11 cellular contexts compared by ENCODE assay signal in the genomic region with DNA sequence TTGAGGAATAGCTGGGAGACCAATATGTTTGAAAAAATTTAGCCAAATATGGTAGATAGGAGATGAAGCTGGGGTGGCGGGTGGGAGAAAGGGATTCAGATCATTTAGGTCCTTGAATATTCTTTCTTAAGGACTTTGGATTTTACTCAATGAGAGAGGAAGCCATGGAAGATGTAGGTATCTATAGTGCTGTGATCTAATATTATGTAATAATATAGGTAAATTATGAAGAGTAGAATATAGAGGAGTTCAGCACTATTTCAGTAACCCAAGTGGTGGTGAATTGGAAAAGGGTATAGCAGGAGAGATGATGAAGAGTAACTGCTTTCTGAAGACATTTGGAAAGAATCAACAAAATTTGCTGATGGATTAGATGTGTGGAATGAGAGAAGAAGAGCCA.
"Had no signal": no experiment of that assay in that cellular context is flagged by ENCODE, and none has a peak within 500 bp of the region (broad histone marks: within the 10 kb centered on the region; RNA-seq: fewer than 3 reads in every experiment).

No MANE protein-coding gene starts in this region.

- H3K4me2 ChIP-seq: GM23338 had no signal

- H3K9me3 Mint-ChIP-seq: GM23338, H9, HFFc6 had no signal

- H2AFZ ChIP-seq: GM23248, GM23338 had no signal

- H3K27ac ChIP-seq: GM23248 had no signal

- H3K27ac Mint-ChIP-seq: GM23338, H9, HFFc6 had no signal

- H3K4me3 ChIP-seq: GM23248, GM23338, HAP-1 had no signal

- H3K4me1 ChIP-seq: HAP-1 had no signal

- H3K9me3 ChIP-seq: HAP-1 had no signal

- FAIRE-seq: H1, H54 had no signal

- H3K4me1 Mint-ChIP-seq: GM23338 had no signal

- ATAC-seq: GM23338, HCT116 had no signal

- DNase-seq: GM23248, GOT3, H7, H9, HCEC 1CT, HFFc6 had no signal

- H3K4me3 Mint-ChIP-seq: GM23338, H9, HFFc6 had no signal

- H3K9ac ChIP-seq: GM23248 had no signal
